ENCODE assay signal across 8 cellular contexts in the genomic region with DNA sequence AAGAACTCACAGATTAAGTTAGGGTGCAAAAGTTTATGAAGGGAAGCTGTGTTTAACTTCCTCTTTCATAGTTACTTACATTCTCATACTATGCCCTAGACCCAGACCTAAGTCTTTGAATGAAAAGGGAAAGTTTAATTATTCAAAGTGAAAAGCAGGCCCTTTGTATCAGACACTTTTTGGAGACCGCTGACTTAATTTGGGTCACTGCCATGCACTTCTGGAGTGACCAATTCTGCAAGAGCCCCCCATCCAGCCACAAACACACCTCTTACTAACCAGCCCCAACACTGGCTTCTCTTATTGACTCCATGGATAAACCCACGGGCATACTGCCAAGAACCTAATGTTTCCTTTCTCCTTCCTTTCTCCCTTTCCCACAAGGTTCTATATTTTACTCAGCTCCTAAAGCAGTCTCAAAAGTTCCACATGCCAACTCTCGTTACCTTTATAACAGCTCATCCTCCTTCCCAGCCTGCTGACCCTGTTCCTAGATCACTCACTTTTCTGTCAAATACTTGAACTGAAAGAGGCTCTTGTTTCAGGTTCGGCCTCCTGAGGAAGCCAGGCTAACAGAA. TPM values are rescaled to one million over a fixed set of nuclear protein-coding genes. Genes with fewer than 3 reads are reported as not detected.
DNase-seq lines count a peak whose midpoint lies in the region; ATAC-seq, FAIRE-seq and TF ChIP-seq lines count a peak whose summit lies in the region.

No MANE protein-coding gene starts in this region.

- no peak for FAIRE-seq in urothelium cell line (lab: Jason Lieb, UNC)

- DNase-seq in Calu3 (no peak), GM19240 (ENCODE audit: insufficient read length, low spot score) (peak; percentile 17), neural crest cell (ENCODE audit: low read depth, low spot score) (no peak), urothelium cell line (ENCODE audit: low spot score) (no peak), epidermal melanocyte (ENCODE audit: insufficient read length, low spot score) (no peak), uterus (no peak)
- DNase-seq in activated CD4-positive, alpha-beta memory T cell treated with anti-CD3 and anti-CD28 coated beads, Interleukin-2, amount 10 ng/mL, durations not matched to agents 7 days and 5 days, result no peak

- H3K4me1 Mint-ChIP-seq in Calu3 (ENCODE audit: low read depth, unreplicated experiment) (peaks cover 8% of the 10 kb centered on the region), neural crest cell (peaks cover 7% of the 10 kb centered on the region)
- peaks cover 74% of the 10 kb centered on the region for H3K4me1 Mint-ChIP-seq in activated CD4-positive, alpha-beta memory T cell treated with anti-CD3 and anti-CD28 coated beads, Interleukin-2, amount 10 ng/mL, durations not matched to agents 7 days and 5 days

- POLR2A ChIA-PET in activated CD4-positive, alpha-beta memory T cell treated with anti-CD3 and anti-CD28 coated beads, Interleukin-2, amount 10 ng/mL, durations not matched to agents 7 days and 5 days (lab: Charles Lee), result interaction anchor here (1.1 to 6.6 kb wide), 4 partner anchors 10 to 45 kb away, joined by 3 to 37 read pairs (median 11); partner anchors contain the start of genes ABCE1 and ANAPC10

- H3K4me3 Mint-ChIP-seq in Calu3 (ENCODE audit: low read depth, unreplicated experiment), result no peak overlapping the region
- peak overlapping the region; percentile 26 for H3K4me3 Mint-ChIP-seq in activated CD4-positive, alpha-beta memory T cell treated with anti-CD3 and anti-CD28 coated beads, Interleukin-2, amount 10 ng/mL, durations not matched to agents 7 days and 5 days
- peak overlapping the region; percentile 6 for H3K4me3 Mint-ChIP-seq in neural crest cell

- CTCF ChIA-PET in Calu3 (lab: Charles Lee), result no interaction called here
- CTCF ChIA-PET in activated CD4-positive, alpha-beta memory T cell treated with anti-CD3 and anti-CD28 coated beads, Interleukin-2, amount 10 ng/mL, durations not matched to agents 7 days and 5 days (lab: Charles Lee), result no interaction called here

- no peaks in the 10 kb centered on the region for H3K36me3 ChIP-seq in uterus

- H3K4me3 ChIP-seq in uterus, result no peak overlapping the region

- peak; percentile 81 for ATAC-seq in HG03135 (IDR thresholded peaks at IDR 0.05; ENCODE audit: unreplicated experiment)

- H3K27ac ChIP-seq in uterus, result no peak overlapping the region

- H3K36me3 Mint-ChIP-seq in Calu3 (ENCODE audit: insufficient read depth, unreplicated experiment), result peaks cover 16% of the 10 kb centered on the region
- peaks cover 61% of the 10 kb centered on the region for H3K36me3 Mint-ChIP-seq in activated CD4-positive, alpha-beta memory T cell treated with anti-CD3 and anti-CD28 coated beads, Interleukin-2, amount 10 ng/mL, durations not matched to agents 7 days and 5 days (ENCODE audit: low read depth)
- H3K36me3 Mint-ChIP-seq in neural crest cell (ENCODE audit: low read depth), result peaks cover 13% of the 10 kb centered on the region

- H3K4me1 ChIP-seq in uterus, result peaks cover 0 to 4% of the 10 kb centered on the region in 2 donors

- H3K27me3 ChIP-seq in uterus, result no peaks in the 10 kb centered on the region

- H3K9me3 ChIP-seq in uterus, result no peaks in the 10 kb centered on the region

- no TSS peak for BruUV-seq in Calu3 (replicated peaks; lab: Mats Ljungman, UMichigan)

- intact Hi-C loops in Calu3 (cut with micrococcal nuclease; ENCODE audit: unreplicated experiment) (loop anchor here (2.0 kb wide), 1 partner anchor 14 kb away; no protein-coding TSS in a partner anchor), uterus (cut with DNase I; ENCODE audit: low total_unique reads) (no loop called here)

- H3K27me3 Mint-ChIP-seq in Calu3 (ENCODE audit: unreplicated experiment) (no peaks in the 10 kb centered on the region), neural crest cell (ENCODE audit: low read depth) (no peaks in the 10 kb centered on the region)
- no peaks in the 10 kb centered on the region for H3K27me3 Mint-ChIP-seq in activated CD4-positive, alpha-beta memory T cell treated with anti-CD3 and anti-CD28 coated beads, Interleukin-2, amount 10 ng/mL, durations not matched to agents 7 days and 5 days

- TF ChIP-seq CTCF in Calu3 (IDR thresholded peaks at IDR 0.05; ENCODE audit: unreplicated experiment) (no peak), neural crest cell (conservative IDR thresholded peaks at IDR 0.05) (no peak), uterus (IDR thresholded peaks at IDR 0.05) (no peak)

- peak overlapping the region; percentile 53 for H3K27ac Mint-ChIP-seq in Calu3 (ENCODE audit: unreplicated experiment)
- peak overlapping the region; percentile 70 for H3K27ac Mint-ChIP-seq in activated CD4-positive, alpha-beta memory T cell treated with anti-CD3 and anti-CD28 coated beads, Interleukin-2, amount 10 ng/mL, durations not matched to agents 7 days and 5 days
- no peak overlapping the region for H3K27ac Mint-ChIP-seq in neural crest cell (ENCODE audit: unreplicated experiment)

- no peak for TF ChIP-seq POLR2A in uterus (IDR thresholded peaks at IDR 0.05)

- H3K9me3 Mint-ChIP-seq in Calu3 (ENCODE audit: low read depth, unreplicated experiment), result no peaks in the 10 kb centered on the region
- no peaks in the 10 kb centered on the region for H3K9me3 Mint-ChIP-seq in activated CD4-positive, alpha-beta memory T cell treated with anti-CD3 and anti-CD28 coated beads, Interleukin-2, amount 10 ng/mL, durations not matched to agents 7 days and 5 days
- H3K9me3 Mint-ChIP-seq in neural crest cell, result no peaks in the 10 kb centered on the region

RNA-seq across cellular contexts. Expression of gene ABCE1, which starts 34.5 kb away (rescaled TPM):
- total RNA-seq in Calu3 (2022) (67.4 and 69.5 TPM in 2 replicates), neural crest cell (88.6 and 105 TPM in 2 replicates), uterus (100 to 1,000 TPM in 1 of 4 donors, 10 to 100 TPM in 3; 53.2 to 135 (median 83.5) TPM)
- total RNA-seq in activated CD4-positive, alpha-beta memory T cell treated with anti-CD3 and anti-CD28 coated beads, Interleukin-2, amount 10 ng/mL, durations not matched to agents 7 days and 5 days, result 10 to 100 TPM; 60.6 to 63.3 TPM

RNA-seq across cellular contexts. Expression of gene ANAPC10, which starts 34.6 kb away (rescaled TPM):
- total RNA-seq in Calu3 (2022) (14.1 and 20.4 TPM in 2 replicates), neural crest cell (19.4 and 22.6 TPM in 2 replicates), uterus (10 to 100 TPM; 13.1 to 59.0 (median 27.9) TPM)
- total RNA-seq in activated CD4-positive, alpha-beta memory T cell treated with anti-CD3 and anti-CD28 coated beads, Interleukin-2, amount 10 ng/mL, durations not matched to agents 7 days and 5 days, result 10 to 100 TPM; 22.4 to 28.4 TPM

RNA-seq across cellular contexts. Expression of gene OTUD4, which starts 47.8 kb away (rescaled TPM):
- total RNA-seq in Calu3 (2022) (31.7 and 32.7 TPM in 2 replicates), neural crest cell (31.1 and 34.0 TPM in 2 replicates), uterus (10 to 100 TPM; 12.3 to 59.5 (median 31.9) TPM)
- 10 to 100 TPM; 45.8 to 51.2 TPM for total RNA-seq in activated CD4-positive, alpha-beta memory T cell treated with anti-CD3 and anti-CD28 coated beads, Interleukin-2, amount 10 ng/mL, durations not matched to agents 7 days and 5 days
